8 cellular contexts compared by ENCODE assay signal in genomic region chr10:92290837-92291609, GRCh38. TPM values are rescaled to one million over a fixed set of nuclear protein-coding genes. Genes with fewer than 3 reads are reported as not detected.
DNase-seq lines count a peak whose midpoint lies in the region; ATAC-seq and TF ChIP-seq lines count a peak whose summit lies in the region.

Gene CPEB3 (minus strand): TSS chr10:92291078. CDS start chr10:92240350, 50,728 bp downstream.
Gene MARCHF5 (plus strand): TSS chr10:92291167. CDS start chr10:92291495, 328 bp downstream.

- peaks cover 20% of the 10 kb centered on the region for H3K4me1 Mint-ChIP-seq in WTC11

- peak; percentile 99 for ATAC-seq in GM18907 (IDR thresholded peaks at IDR 0.05; ENCODE audit: unreplicated experiment)
- ATAC-seq in HG03159 (IDR thresholded peaks at IDR 0.05; ENCODE audit: unreplicated experiment), result peak; percentile 99
- ATAC-seq in WTC11, result peak; percentile 98

- 0 out of 2 replicates have a peak, but pooled peaks cover 8% of the 10 kb centered on the region for H3K36me3 Mint-ChIP-seq in WTC11

- CTCF ChIA-PET in WTC11 (lab: Charles Lee), result interaction anchor here (0.6 to 3.2 kb wide), 31 partner anchors 9 to 1423 kb away, joined by 3 to 21 read pairs (median 4); partner anchors contain the start of gene EXOC6

- DNase-seq in AG08396 (ENCODE audit: low spot score) (peak; percentile 96), NCI-H2227 (lab: John Stamatoyannopoulos, UW; ENCODE audit: unreplicated experiment) (peak; percentile 94), WTC11 (ENCODE audit: low spot score) (peak; percentile 98), caudate nucleus (lab: John Stamatoyannopoulos, UW) (peak in 60 of 61 donors; percentile 14 to 96 (median 89)), inferior parietal cortex (ENCODE audit: extremely low spot score) (peak; percentile 90)
- DNase-seq in stimulated activated CD4-positive, alpha-beta T cell treated with anti-CD3 and anti-CD28 coated beads, Interleukin-12 subunit alpha, Interleukin-12 subunit beta, amount 100 ng/mL, for 24 hours (ENCODE audit: low read depth in 2 of 2), result peak; percentile 84 to 87

- peak within 1 kb of the TSS; percentile 95 for H3K4me3 Mint-ChIP-seq in WTC11

- peak within 1 kb of the TSS; percentile 93 for H3K27ac Mint-ChIP-seq in WTC11

- H3K27me3 Mint-ChIP-seq in WTC11 (ENCODE audit: low read depth), result no peaks in the 10 kb centered on the region; the same call in 1 of the 2 replicates

- TF ChIP-seq CTCF in WTC11 (IDR thresholded peaks at IDR 0.05), result no peak; the same call in 1 of the 2 replicates

- no peaks in the 10 kb centered on the region for H3K9me3 Mint-ChIP-seq in WTC11

- POLR2A ChIA-PET in WTC11 (lab: Charles Lee), result interaction anchor here (0.6 to 1.2 kb wide), 8 partner anchors 13 to 203 kb away, joined by 3 to 8 read pairs (median 4); no protein-coding TSS in a partner anchor

- peak within 1 kb of the TSS; percentile 91 for H3K27ac ChIP-seq in caudate nucleus (ENCODE audit: low read depth, low read length)

TF ChIP-seq in WTC11, 78 proteins besides CTCF, POLR2A, EP300 and RAD21 (continues in another document):
- TF ChIP-seq ZNF423 (CRISPR knock-in tag; IDR thresholded peaks at IDR 0.05) (no peak), ZNF232 (CRISPR knock-in tag; IDR thresholded peaks at IDR 0.05) (peak; percentile 76), HMGXB4 (CRISPR knock-in tag; IDR thresholded peaks at IDR 0.05) (peak; percentile 99), NFE2L1 (CRISPR knock-in tag; IDR thresholded peaks at IDR 0.05) (0 out of 2 replicates have a peak, but pooled peaks have one; percentile 40), ETV6 (CRISPR knock-in tag; IDR thresholded peaks at IDR 0.05) (peak; percentile 76), JUN (CRISPR knock-in tag; IDR thresholded peaks at IDR 0.05) (no peak), PRDM15 (CRISPR knock-in tag; IDR thresholded peaks at IDR 0.05) (peak; percentile 97), E2F4 (CRISPR knock-in tag; IDR thresholded peaks at IDR 0.05; ENCODE audit: borderline replicate concordance, low read depth) (peak; percentile 44; the same call in 1 of the 2 replicates), STAT6 (CRISPR knock-in tag; conservative IDR thresholded peaks at IDR 0.05; ENCODE audit: low read depth) (0 out of 2 replicates have a peak, but pooled peaks have one; percentile 77), GRHL2 (CRISPR knock-in tag; IDR thresholded peaks at IDR 0.05; ENCODE audit: insufficient replicate concordance, severe bottlenecking) (no peak), ZNF138 (CRISPR knock-in tag; conservative IDR thresholded peaks at IDR 0.05) (peak; percentile 52; the same call in 1 of the 2 replicates), TP53 (CRISPR knock-in tag; IDR thresholded peaks at IDR 0.05) (peak; percentile 64; the same call in 1 of the 2 replicates), TEAD4 (CRISPR knock-in tag; IDR thresholded peaks at IDR 0.05) (no peak), USF2 (CRISPR knock-in tag; IDR thresholded peaks at IDR 0.05) (peak; percentile 30; the same call in 1 of the 2 replicates), NR2C2 (CRISPR knock-in tag; IDR thresholded peaks at IDR 0.05) (no peak), KAT7 (CRISPR knock-in tag; IDR thresholded peaks at IDR 0.05; ENCODE audit: borderline replicate concordance) (0 out of 2 replicates have a peak, but pooled peaks have one; percentile 80), CREM (CRISPR knock-in tag; IDR thresholded peaks at IDR 0.05) (peak; percentile 63; the same call in 1 of the 2 replicates), MYBL2 (CRISPR knock-in tag; IDR thresholded peaks at IDR 0.05) (peak; percentile 21; the same call in 1 of the 2 replicates), TCF7 (CRISPR knock-in tag; IDR thresholded peaks at IDR 0.05; ENCODE audit: low read depth) (no peak), ZNF219 (CRISPR knock-in tag; IDR thresholded peaks at IDR 0.05; ENCODE audit: borderline replicate concordance) (peak; percentile 79; the same call in 1 of the 2 replicates), SMAD3 (CRISPR knock-in tag; IDR thresholded peaks at IDR 0.05; ENCODE audit: borderline replicate concordance) (peak; percentile 72; the same call in 1 of the 2 replicates), SP1 (CRISPR knock-in tag; conservative IDR thresholded peaks at IDR 0.05) (peak; percentile 74), ESRRA (CRISPR knock-in tag; IDR thresholded peaks at IDR 0.05; ENCODE audit: borderline replicate concordance) (peak; percentile 85; the same call in 1 of the 2 replicates)

RNA-seq across cellular contexts. Expression of gene CPEB3, which starts in this region (rescaled TPM):
- 1.9 to 2.4 TPM (median 2.4 TPM) in 3 replicates for total RNA-seq in WTC11 (2021)

RNA-seq across cellular contexts. Expression of gene MARCHF5, which starts in this region (rescaled TPM):
- total RNA-seq in WTC11 (2021), result 26.7 to 32.2 TPM (median 26.8 TPM) in 3 replicates

Comparison
In these comparisons a context has a peak if more than half of its experiments do, and no peak if none do; other contexts are left out.
1. Peak in every context shown above with its lines: DNase-seq, ATAC-seq and H3K27ac ChIP-seq.